7 cellular contexts compared by ENCODE assay signal in the genomic region with DNA sequence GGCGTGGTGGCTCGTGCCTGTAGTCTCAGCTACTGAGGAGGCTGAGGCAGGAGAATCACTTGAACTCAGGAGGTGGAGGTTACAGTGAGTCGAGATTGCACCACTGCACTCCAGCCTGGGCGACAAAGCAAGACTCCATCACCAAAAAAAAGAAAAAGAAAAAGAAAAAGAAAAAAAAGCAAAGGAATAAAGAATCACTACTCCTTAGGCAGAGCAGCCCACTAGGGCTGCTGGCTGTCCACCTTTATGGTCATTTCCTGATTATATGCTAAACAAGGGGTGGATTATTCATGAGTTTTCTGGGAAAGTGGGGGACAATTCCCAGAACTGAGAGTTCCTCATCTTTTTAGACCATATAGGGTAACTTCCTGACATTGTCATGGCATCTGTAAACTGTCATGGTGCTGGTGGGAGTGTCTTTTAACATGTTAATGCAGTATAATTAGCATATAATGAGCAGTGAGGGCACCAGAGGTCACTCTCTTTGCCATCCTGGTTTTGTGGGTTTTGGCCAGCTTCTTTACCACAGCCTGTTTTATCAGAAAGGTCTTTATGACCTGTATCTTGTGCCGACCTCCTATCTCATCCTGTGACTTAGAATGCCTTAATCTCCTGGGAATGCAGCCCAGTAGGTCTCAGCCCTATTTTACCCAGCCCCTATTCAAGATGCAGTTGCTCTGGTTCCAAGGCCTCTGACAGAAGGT. TPM values are rescaled to one million over a fixed set of nuclear protein-coding genes. Genes with fewer than 3 reads are reported as not detected.
"Had no signal": no experiment of that assay in that cellular context is flagged by ENCODE, and none has a peak within 500 bp of the region (broad histone marks: within the 10 kb centered on the region; RNA-seq: fewer than 3 reads in every experiment).

No MANE protein-coding gene starts in this region.

RNA-seq across cellular contexts. Expression of a gene that starts 36.4 kb away (rescaled TPM):
- total RNA-seq: activated naive CD4-positive, alpha-beta T cell treated with anti-CD3 and anti-CD28 coated beads, Interleukin-2, amount 50 U/mL, for 72 hours; activated T-cell treated with anti-CD3 and anti-CD28 coated beads, Interleukin-2, amount 50 U/mL, for 4 hours; esophagus muscularis mucosa; heart left ventricle; suprapubic skin; T-helper 17 cell; ureter had no signal
- polyA plus RNA-seq: heart left ventricle had no signal

RNA-seq across cellular contexts. Expression of a gene that starts 44.4 kb away (rescaled TPM):
- total RNA-seq: activated naive CD4-positive, alpha-beta T cell treated with anti-CD3 and anti-CD28 coated beads, Interleukin-2, amount 50 U/mL, for 72 hours; activated T-cell treated with anti-CD3 and anti-CD28 coated beads, Interleukin-2, amount 50 U/mL, for 4 hours; esophagus muscularis mucosa; heart left ventricle; suprapubic skin; T-helper 17 cell; ureter had no signal
- polyA plus RNA-seq: heart left ventricle had no signal
